In the genomic region with DNA sequence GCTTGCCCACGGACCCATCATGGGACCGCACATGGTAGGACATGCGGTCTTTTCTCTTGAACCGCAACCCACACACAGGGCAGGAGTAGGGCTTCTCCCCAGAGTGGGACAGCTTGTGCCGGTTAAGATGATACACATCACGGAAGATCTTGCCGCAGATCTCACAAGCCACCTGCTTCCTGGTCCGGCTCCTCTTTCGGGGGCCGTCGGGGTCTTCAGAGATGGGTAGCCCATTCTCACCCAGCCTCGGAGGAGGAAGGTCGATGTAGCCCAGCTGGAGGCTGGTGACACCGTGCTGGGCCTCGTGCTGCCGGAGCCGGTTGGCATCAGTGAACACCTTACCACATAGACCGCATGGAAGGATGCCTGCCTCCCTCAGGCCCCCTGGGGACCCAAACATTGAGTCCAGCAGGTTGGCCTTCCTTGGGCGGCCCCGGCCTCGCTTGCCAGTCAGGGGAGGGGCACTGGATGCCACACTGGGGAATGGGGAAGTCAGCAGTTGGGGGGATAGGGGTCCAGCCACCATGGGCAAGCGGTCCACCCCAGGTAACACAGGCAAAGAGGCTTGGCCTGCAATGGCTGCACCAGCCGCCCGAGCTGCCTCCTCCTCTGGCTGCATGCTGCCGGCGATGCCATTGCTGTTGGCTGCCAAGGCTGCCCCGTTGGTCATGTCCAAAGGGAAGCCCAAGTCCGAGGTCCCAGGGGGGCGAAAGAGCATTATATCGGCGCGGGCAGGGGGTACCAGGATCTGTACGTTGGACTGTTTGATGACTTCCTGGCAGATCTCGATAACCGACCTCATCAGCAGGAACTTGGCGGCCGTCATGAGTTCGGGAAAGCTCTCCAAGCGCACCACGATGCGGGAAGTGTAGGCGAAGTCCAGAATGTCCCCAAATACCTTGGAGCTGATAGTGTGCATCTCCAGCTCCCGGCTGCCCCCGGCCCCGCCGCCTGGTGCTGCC, we compare ENCODE assay signal across 8 cellular contexts. TPM values are rescaled to one million over a fixed set of nuclear protein-coding genes. Genes with fewer than 3 reads are reported as not detected.
DNase-seq lines count a peak whose midpoint lies in the region; ATAC-seq and TF ChIP-seq lines count a peak whose summit lies in the region.

No MANE protein-coding gene starts in this region.

- H4K20me1 ChIP-seq in MM.1S (ENCODE audit: insufficient read depth, low read length): no peaks in the 10 kb centered on the region

- peaks cover 27% of the 10 kb centered on the region for H3K36me3 ChIP-seq in CD8-positive, alpha-beta T cell (ENCODE audit: insufficient read depth, low read length)
- no peaks in the 10 kb centered on the region for H3K36me3 ChIP-seq in MM.1S (replicated peaks; ENCODE audit: insufficient read depth, low read length)
- H3K36me3 ChIP-seq in heart left ventricle: peaks cover 0 to 39% (median 30%) of the 10 kb centered on the region in 9 donors

- no peak overlapping the region for H3K9ac ChIP-seq in MM.1S (ENCODE audit: low read length)

- no peaks in the 10 kb centered on the region for H3K9me3 Mint-ChIP-seq in CD8-positive, alpha-beta T cell
- H3K9me3 Mint-ChIP-seq in activated naive CD4-positive, alpha-beta T cell treated with anti-CD3 and anti-CD28 coated beads for 36 hours: no peaks in the 10 kb centered on the region

- peak overlapping the region; percentile 72 for H3K4me3 ChIP-seq in CD8-positive, alpha-beta T cell (ENCODE audit: low read depth, low read length)
- H3K4me3 ChIP-seq in MM.1S (ENCODE audit: low read length) (peak overlapping the region; percentile 83; the same call in 1 of the 2 replicates), heart left ventricle (peak overlapping the region; percentile 55 to 99 (median 73)), retinal pigment epithelial cell (ENCODE audit: low read length) (peak overlapping the region; percentile 54)

- H3K27me3 ChIP-seq in CD8-positive, alpha-beta T cell (ENCODE audit: insufficient read depth, low read length): no peaks in the 10 kb centered on the region
- H3K27me3 ChIP-seq in MM.1S (replicated peaks; ENCODE audit: insufficient read depth, low read length) (no peaks in the 10 kb centered on the region), heart left ventricle (no peaks in the 10 kb centered on the region)

- peaks cover 62% of the 10 kb centered on the region for H3K4me1 Mint-ChIP-seq in CD8-positive, alpha-beta T cell (ENCODE audit: low read depth)
- peaks cover 52% of the 10 kb centered on the region for H3K4me1 Mint-ChIP-seq in activated naive CD4-positive, alpha-beta T cell treated with anti-CD3 and anti-CD28 coated beads for 36 hours (ENCODE audit: low read depth)

- ATAC-seq in CD8-positive, alpha-beta T cell: no peak
- ATAC-seq in heart left ventricle (no peak), GM19455 (IDR thresholded peaks at IDR 0.05; ENCODE audit: unreplicated experiment) (no peak)

- DNase-seq in CD8-positive, alpha-beta T cell: peak in 4 of 7 experiments; percentile 12 to 65 (median 32)
- DNase-seq in MM.1S (no peak), heart left ventricle (peak in 3 of 5 donors; percentile 37 to 70 (median 48)), retinal pigment epithelial cell (ENCODE audit: low read depth) (no peak), COLO829 (ENCODE audit: low spot score) (no peak), ACHN (no peak)
- DNase-seq in activated naive CD4-positive, alpha-beta T cell treated with anti-CD3 and anti-CD28 coated beads for 36 hours: peak; percentile 53

- H3K27ac ChIP-seq in CD8-positive, alpha-beta T cell (ENCODE audit: low read depth, low read length): peak overlapping the region; percentile 51
- H3K27ac ChIP-seq in MM.1S (ENCODE audit: low read length) (no peak overlapping the region), heart left ventricle (peak overlapping the region in 10 of 12 donors; percentile 7 to 96 (median 59))

- H3K27me3 Mint-ChIP-seq in CD8-positive, alpha-beta T cell (ENCODE audit: low read depth): no peaks in the 10 kb centered on the region
- no peaks in the 10 kb centered on the region for H3K27me3 Mint-ChIP-seq in activated naive CD4-positive, alpha-beta T cell treated with anti-CD3 and anti-CD28 coated beads for 36 hours (ENCODE audit: low read depth)

- peaks cover 19% of the 10 kb centered on the region for H3F3A ChIP-seq in MM.1S (ENCODE audit: insufficient read depth, low read length)

- intact Hi-C loops in CD8-positive, alpha-beta T cell (cut with DNase I, micrococcal nuclease): loop anchor here (1.0 to 10.0 kb wide), 13 partner anchors 52 to 1762 kb away; partner anchors contain the start of genes YWHAH (in 2 of the 2), ASCC2 (in 1 of the 2), DEPDC5 (in 1 of the 2) and DRG1 (in 1 of the 2)
- intact Hi-C loops in activated naive CD4-positive, alpha-beta T cell treated with anti-CD3 and anti-CD28 coated beads for 36 hours (cut with micrococcal nuclease): loop anchor here (5.0 kb wide), 2 partner anchors 408 to 598 kb away; partner anchors contain the start of genes DEPDC5, PRR14L and YWHAH
- intact Hi-C loops in heart left ventricle (cut with DNase I): loop anchor here in 9 of 10 donors (2.0 to 10.0 kb wide), 9 partner anchors 48 to 408 kb away; partner anchors contain the start of genes DRG1 (in 4 of the 9), SFI1 (in 2 of the 9), DEPDC5 (in 1 of the 9) and EIF4ENIF1 (in 1 of the 9)

- H3K27ac Mint-ChIP-seq in CD8-positive, alpha-beta T cell: peak overlapping the region; percentile 93
- H3K27ac Mint-ChIP-seq in activated naive CD4-positive, alpha-beta T cell treated with anti-CD3 and anti-CD28 coated beads for 36 hours: peak overlapping the region; percentile 94

- H3K4me3 Mint-ChIP-seq in CD8-positive, alpha-beta T cell: peak overlapping the region; percentile 90
- H3K4me3 Mint-ChIP-seq in activated naive CD4-positive, alpha-beta T cell treated with anti-CD3 and anti-CD28 coated beads for 36 hours: peak overlapping the region; percentile 90

- POLR2A ChIA-PET in CD8-positive, alpha-beta T cell (lab: Charles Lee): interaction anchor here (0.6 to 6.4 kb wide), 10 partner anchors 8 to 317 kb away, joined by 3 to 122 read pairs (median 4); partner anchors contain the start of genes DRG1, EIF4ENIF1, PIK3IP1 and PISD

- peak overlapping the region; percentile 81 for H3K4me2 ChIP-seq in MM.1S (ENCODE audit: low read depth, low read length)

- H3K9me3 ChIP-seq in CD8-positive, alpha-beta T cell (ENCODE audit: low read length): no peaks in the 10 kb centered on the region
- no peaks in the 10 kb centered on the region for H3K9me3 ChIP-seq in MM.1S (replicated peaks; ENCODE audit: insufficient read depth, low read length)
- no peaks in the 10 kb centered on the region for H3K9me3 ChIP-seq in heart left ventricle

- peaks cover 61% of the 10 kb centered on the region for H3K4me1 ChIP-seq in CD8-positive, alpha-beta T cell (ENCODE audit: insufficient read depth, low read length)
- H3K4me1 ChIP-seq in MM.1S (ENCODE audit: low read length) (peaks cover 7% of the 10 kb centered on the region; the same call in 1 of the 2 replicates), heart left ventricle (peaks cover 5 to 66% (median 41%) of the 10 kb centered on the region in 12 donors)

- 46 to 56% (median 52%) methylated on average over 31 to 46 of the region's 46 CpGs for WGBS in heart left ventricle, 4 donors

- H3K79me2 ChIP-seq in MM.1S (ENCODE audit: low read length): peaks cover 21% of the 10 kb centered on the region

- no peak for TF ChIP-seq CTCF in CD8-positive, alpha-beta T cell (IDR thresholded peaks at IDR 0.05)
- TF ChIP-seq CTCF in MM.1S (IDR thresholded peaks at IDR 0.05; ENCODE audit: low read length) (no peak), heart left ventricle (IDR thresholded peaks at IDR 0.05) (no peak), retinal pigment epithelial cell (conservative IDR thresholded peaks at IDR 0.05; ENCODE audit: low read depth, low read length) (no peak)

- no peak overlapping the region for H2AFZ ChIP-seq in MM.1S (ENCODE audit: low read length)

- peaks cover 50% of the 10 kb centered on the region for H3K36me3 Mint-ChIP-seq in CD8-positive, alpha-beta T cell
- H3K36me3 Mint-ChIP-seq in activated naive CD4-positive, alpha-beta T cell treated with anti-CD3 and anti-CD28 coated beads for 36 hours (ENCODE audit: low read depth): peaks cover 45% of the 10 kb centered on the region

- CTCF ChIA-PET in CD8-positive, alpha-beta T cell (lab: Charles Lee): interaction anchor here (0.6 to 1.6 kb wide), 4 partner anchors 10 to 290 kb away, joined by 3 to 9 read pairs (median 5); no protein-coding TSS in a partner anchor
- CTCF ChIA-PET in activated naive CD4-positive, alpha-beta T cell treated with anti-CD3 and anti-CD28 coated beads for 36 hours (lab: Charles Lee): interaction anchor here (0.5 to 1.2 kb wide), 10 partner anchors 10 to 410 kb away, joined by 3 to 7 read pairs (median 3); partner anchors contain the start of genes DRG1 and PISD

- no peak for TF ChIP-seq POLR2A in heart left ventricle (IDR thresholded peaks at IDR 0.05)

- in situ Hi-C loops in ACHN (cut with HindIII; ENCODE audit: low pct_ligation_motif_present, low pct_unique_long_range_greater_than_20kb, low sequenced_read_pairs): no loop called here

- no peaks in the 10 kb centered on the region for H3K9me2 ChIP-seq in MM.1S (replicated peaks; ENCODE audit: insufficient read depth, low read length)

RNA-seq across cellular contexts. Expression of gene PATZ1, which starts 1.5 kb away (rescaled TPM):
- total RNA-seq in CD8-positive, alpha-beta T cell: 10 to 100 TPM; 57.8 to 61.3 TPM
- total RNA-seq in activated naive CD4-positive, alpha-beta T cell treated with anti-CD3 and anti-CD28 coated beads for 36 hours: 10 to 100 TPM; 18.5 to 19.4 TPM
- total RNA-seq in heart left ventricle: 10 to 100 TPM in 7 of 9 donors, 1 to 10 TPM in 2; 8.1 to 20.1 (median 12.9) TPM
- polyA plus RNA-seq in heart left ventricle: 1 to 10 TPM; 7.7 to 8.4 TPM

RNA-seq across cellular contexts. Expression of gene PIK3IP1, which starts 52.4 kb away (rescaled TPM):
- 100 to 1,000 TPM; 802 to 814 TPM for total RNA-seq in CD8-positive, alpha-beta T cell
- total RNA-seq in activated naive CD4-positive, alpha-beta T cell treated with anti-CD3 and anti-CD28 coated beads for 36 hours: 10 to 100 TPM; 27.4 to 28.6 TPM
- total RNA-seq in heart left ventricle: 10 to 100 TPM in 7 of 9 donors, 1 to 10 TPM in 2; 3.8 to 40.7 (median 27.8) TPM
- 1 to 10 TPM; 4.0 to 7.8 TPM for polyA plus RNA-seq in heart left ventricle

RNA-seq across cellular contexts. Expression of gene DRG1, which starts 54.8 kb away (rescaled TPM):
- 10 to 100 TPM; 55.9 to 63.3 TPM for total RNA-seq in CD8-positive, alpha-beta T cell
- total RNA-seq in activated naive CD4-positive, alpha-beta T cell treated with anti-CD3 and anti-CD28 coated beads for 36 hours: 10 to 100 TPM; 77.1 to 78.7 TPM
- total RNA-seq in heart left ventricle: 10 to 100 TPM; 50.1 to 88.0 (median 55.3) TPM
- 10 to 100 TPM; 63.1 to 94.8 TPM for polyA plus RNA-seq in heart left ventricle

Comparison
In these comparisons a context has a peak if more than half of its experiments do, and no peak if none do; other contexts are left out.
1. DNase-seq: peak in CD8-positive, alpha-beta T cell (4 of 7), activated naive CD4-positive, alpha-beta T cell treated with anti-CD3 and anti-CD28 coated beads for 36 hours (single experiment) and heart left ventricle (3 of 5); none in MM.1S (single experiment), retinal pigment epithelial cell (single experiment), COLO829 (single experiment) and ACHN (single experiment).
2. RNA of gene PIK3IP1, which starts 52.4 kb away (total RNA-seq): 802 to 814 TPM in CD8-positive, alpha-beta T cell; 27.4 to 28.6 TPM in activated naive CD4-positive, alpha-beta T cell treated with anti-CD3 and anti-CD28 coated beads for 36 hours and 3.8 to 40.7 TPM in heart left ventricle; every median in the first group is over 10 times any median in the second.
3. Peak in every context shown above with its lines, with median percentiles within 50 percentile points of each other: H3K4me3 ChIP-seq.